In the genomic region with DNA sequence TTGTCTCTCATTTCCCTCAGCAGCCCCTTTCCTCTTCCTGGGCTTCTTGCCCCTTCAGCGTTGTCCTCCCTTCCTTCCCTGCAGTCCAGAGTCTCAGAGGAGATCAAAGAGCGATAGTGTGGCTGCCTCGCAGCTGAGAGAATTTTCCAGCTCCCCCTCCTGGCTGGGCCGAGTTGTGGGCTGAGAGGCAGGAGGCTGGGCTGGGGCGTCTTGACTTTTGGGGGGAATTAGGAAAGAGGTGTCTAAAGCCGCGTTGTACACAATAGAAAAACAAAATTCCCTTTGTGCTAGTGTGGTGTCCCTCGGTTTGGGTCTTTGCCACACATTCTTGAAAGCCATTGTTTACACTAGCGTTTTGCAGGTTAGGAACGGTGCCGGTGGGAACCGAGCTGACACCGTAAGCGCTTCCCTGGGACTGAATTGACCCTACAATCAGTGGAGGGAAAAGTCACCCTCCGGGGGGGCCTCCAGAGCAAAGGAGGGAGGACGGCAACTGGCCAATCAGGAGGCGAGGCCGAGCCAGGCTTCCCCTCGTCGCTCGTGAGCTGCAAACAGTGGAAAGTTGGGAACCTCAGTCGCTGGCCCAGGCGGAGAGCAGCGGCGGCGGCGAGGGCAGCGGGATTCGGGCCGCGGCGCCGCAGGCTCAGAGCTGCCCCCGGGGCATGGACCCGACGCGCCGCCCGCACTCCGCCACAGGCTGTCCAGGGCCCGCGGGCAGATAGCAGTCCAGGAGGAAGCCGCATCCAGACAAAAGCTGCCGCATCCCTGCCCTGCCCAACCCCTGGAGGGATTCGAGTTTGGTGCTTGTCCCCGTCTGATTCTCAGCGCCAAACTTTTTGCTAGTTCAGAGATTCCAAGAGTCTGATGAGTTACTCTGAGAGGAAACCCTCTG, we compare ENCODE assay signal across 8 cellular contexts. TPM values are rescaled to one million over a fixed set of nuclear protein-coding genes. Genes with fewer than 3 reads are reported as not detected.
DNase-seq lines count a peak whose midpoint lies in the region; ATAC-seq and TF ChIP-seq lines count a peak whose summit lies in the region.

A gene (plus strand): TSS at position 574 of the 892 bp plus-strand sequence. CDS start 389 bp downstream, outside the sequence.

- 1 to 3% methylated on average over 23 to 47 of the region's 47 CpGs for WGBS in body of pancreas, 2 donors
- WGBS in psoas muscle, 3 donors: 0 to 1% (median 0%) methylated on average over 46 to 47 of the region's 47 CpGs

- H3K4me3 Mint-ChIP-seq in Caco-2 (ENCODE audit: unreplicated experiment): peak within 1 kb of the TSS; percentile 67

- H3K36me3 ChIP-seq in Caco-2 (ENCODE audit: control insufficient read depth, insufficient read depth, low read length): no peaks in the 10 kb centered on the region
- no peaks in the 10 kb centered on the region for H3K36me3 ChIP-seq in body of pancreas (replicated peaks in 1 of 2; ENCODE audit: insufficient read depth in 1 of 2, low read depth in 2 of 2)
- no peaks in the 10 kb centered on the region for H3K36me3 ChIP-seq in psoas muscle (ENCODE audit: insufficient read depth in 1 of 2, low read depth in 1 of 2)

- peaks cover 13% of the 10 kb centered on the region for H3K9me3 Mint-ChIP-seq in Caco-2 (ENCODE audit: unreplicated experiment)

- DNase-seq in Caco-2 (peak; percentile 53 to 60), HL-60 (ENCODE audit: low read depth in 1 of 2, low spot score in 1 of 2) (peak in 1 of 2 experiments; percentile 7), RPMI8226 (peak; percentile 16), body of pancreas (peak; percentile 49 to 71 (median 64)), iPS DF 19.7 (ENCODE audit: low read depth, low spot score) (peak; percentile 52), psoas muscle (peak; percentile 78 to 82), middle frontal gyrus (ENCODE audit: extremely low spot score, low spot score) (no peak)

- H3K27ac ChIP-seq in HL-60 (replicated peaks): no peak within 1 kb of the TSS
- H3K27ac ChIP-seq in body of pancreas: peak within 1 kb of the TSS in 3 of 4 donors; percentile 22 to 33 (median 24)
- peak within 1 kb of the TSS; percentile 51 for H3K27ac ChIP-seq in psoas muscle

- peak; percentile 81 for ATAC-seq in body of pancreas
- peak; percentile 70 to 90 (median 82) for ATAC-seq in psoas muscle
- ATAC-seq in HG03135 (IDR thresholded peaks at IDR 0.05; ENCODE audit: unreplicated experiment): no peak

- peak; percentile 24 to 63 for TF ChIP-seq CTCF in Caco-2 (IDR thresholded peaks at IDR 0.05; ENCODE audit: insufficient read depth in 1 of 2, low read depth in 1 of 2, low read length in 1 of 2, severe bottlenecking in 1 of 2, unreplicated experiment in 1 of 2)
- TF ChIP-seq CTCF in HL-60 (IDR thresholded peaks at IDR 0.05; ENCODE audit: insufficient read depth, low read length): peak; percentile 17
- TF ChIP-seq CTCF in body of pancreas (IDR thresholded peaks at IDR 0.05): peak in 6 of 7 experiments; percentile 10 to 38 (median 28)
- TF ChIP-seq CTCF in psoas muscle (IDR thresholded peaks at IDR 0.05): no peak

- H3K27me3 ChIP-seq in Caco-2 (replicated peaks; ENCODE audit: control insufficient read depth, insufficient read depth, low read length) (no peaks in the 10 kb centered on the region; the same call in 1 of the 2 replicates), HL-60 (ENCODE audit: insufficient read depth, poor library complexity, severe bottlenecking) (peaks cover 28% of the 10 kb centered on the region), body of pancreas (no peaks in the 10 kb centered on the region), psoas muscle (ENCODE audit: insufficient read depth in 3 of 3, low read length in 2 of 3) (no peaks in the 10 kb centered on the region)

- peaks cover 28% of the 10 kb centered on the region for H3K27me3 Mint-ChIP-seq in Caco-2 (ENCODE audit: insufficient read depth, unreplicated experiment)

- CTCF ChIA-PET in Caco-2 (lab: Charles Lee): interaction anchor here (0.6 to 1.8 kb wide), 3 partner anchors 13 to 294 kb away, joined by 3 to 15 read pairs (median 3); no protein-coding TSS in a partner anchor

- no peaks in the 10 kb centered on the region for H3K9me3 ChIP-seq in Caco-2
- no peaks in the 10 kb centered on the region for H3K9me3 ChIP-seq in body of pancreas
- H3K9me3 ChIP-seq in psoas muscle: no peaks in the 10 kb centered on the region

- no peak within 1 kb of the TSS for H3K27ac Mint-ChIP-seq in Caco-2 (ENCODE audit: unreplicated experiment)

- POLR2A ChIA-PET in Caco-2 (lab: Charles Lee): no interaction called here

- TF ChIP-seq POLR2A in body of pancreas (IDR thresholded peaks at IDR 0.05): peak in 1 of 3 donors; percentile 29

- no TSS peak for BruUV-seq in Caco-2 (replicated peaks; lab: Mats Ljungman, UMichigan)

- H3K36me3 Mint-ChIP-seq in Caco-2 (ENCODE audit: insufficient read depth, unreplicated experiment): no peaks in the 10 kb centered on the region

- H3K4me3 ChIP-seq in Caco-2 (ENCODE audit: low read depth, low read length) (peak within 1 kb of the TSS; percentile 33), HL-60 (replicated peaks; ENCODE audit: insufficient read depth, low read length) (peak within 1 kb of the TSS; percentile 22), body of pancreas (peak within 1 kb of the TSS in 1 of 2 donors; percentile 15), psoas muscle (peak within 1 kb of the TSS; percentile 69)

- intact Hi-C loops in Caco-2 (cut with micrococcal nuclease; ENCODE audit: unreplicated experiment): loop anchor here (2.0 kb wide), 1 partner anchor 13 kb away; no protein-coding TSS in a partner anchor
- intact Hi-C loops in body of pancreas (cut with DNase I): no loop called here
- intact Hi-C loops in psoas muscle (cut with DNase I): no loop called here

- H3K4me1 Mint-ChIP-seq in Caco-2 (ENCODE audit: low read depth, unreplicated experiment): peaks cover 8% of the 10 kb centered on the region

- H3K4me1 ChIP-seq in Caco-2 (no peaks in the 10 kb centered on the region), body of pancreas (peaks cover 19% of the 10 kb centered on the region), psoas muscle (peaks cover 3% of the 10 kb centered on the region)

RNA-seq across cellular contexts. Expression of the gene that starts here (rescaled TPM):
- 0.02 and 0.49 TPM in 2 replicates for total RNA-seq in Caco-2 (2022)
- 1 to 10 TPM; 2.1 to 2.3 TPM for total RNA-seq in body of pancreas
- total RNA-seq in psoas muscle: 1 to 10 TPM; 1.7 to 6.5 (median 2.0) TPM
- 1 to 10 TPM; 1.3 to 2.8 (median 1.5) TPM for polyA plus RNA-seq in psoas muscle

Comparison
In these comparisons a context has a peak if more than half of its experiments do, and no peak if none do; other contexts are left out.
1. Peak in DNase-seq and H3K4me3 ChIP-seq in Caco-2; RNA of the gene not detected or under 1 TPM.